Comparison of ENCODE assay signal across 13 cellular contexts in genomic region chr1:110582378-110582777, GRCh38. TPM values are rescaled to one million over a fixed set of nuclear protein-coding genes. Genes with fewer than 3 reads are reported as not detected.
"Had no signal": no experiment of that assay in that cellular context is flagged by ENCODE, and none has a peak within 500 bp of the region (broad histone marks: within the 10 kb centered on the region; RNA-seq: fewer than 3 reads in every experiment).

No MANE protein-coding gene starts in this region.

- H3K27ac ChIP-seq: parathyroid adenoma had no signal

- FAIRE-seq: astrocyte had no signal

- H3K4me3 ChIP-seq: esophagus squamous epithelium, lung had no signal

- DNase-seq: activated B cell treated with CpG ODN at 0.5 μM for 24 hours; activated CD4-positive, alpha-beta T cell treated with anti-CD3 and anti-CD28 coated beads, Interleukin-2, amount 10 ng/mL, durations not matched to agents 24 days and 14 days; activated naive CD4-positive, alpha-beta T cell; esophagus squamous epithelium; left colon; stimulated activated CD4-positive, alpha-beta T cell treated with anti-CD3 and anti-CD28 coated beads, Interleukin-2, amount 100 ng/mL, for 48 hours; SW 1271; trophoblast cell had no signal

RNA-seq across cellular contexts. Expression of gene KCNA2, which starts 23.8 kb away (rescaled TPM):
- total RNA-seq: fibroblast of villous mesenchyme, myocyte had no signal
